ENCODE assay signal across 20 cellular contexts in genomic region chr17:66076546-66077190, GRCh38.
A peak's percentile ranks its signal among the peaks of the same experiment; 100 is the strongest.
DNase-seq lines count a peak whose midpoint lies in the region; ATAC-seq and TF ChIP-seq lines count a peak whose summit lies in the region.
"Had no signal": no experiment of that assay in that cellular context is flagged by ENCODE, and none has a peak within 500 bp of the region (broad histone marks: within the 10 kb centered on the region; RNA-seq: fewer than 3 reads in every experiment).

No MANE protein-coding gene starts in this region.

- H3K27me3 ChIP-seq in brain microvascular endothelial cell (replicated peaks): no peaks in the 10 kb centered on the region
- H3K27me3 ChIP-seq in spleen (replicated peaks in 1 of 7): no peaks in the 10 kb centered on the region
- H3K27me3 ChIP-seq: vagina had no signal

- peaks cover 0 to 14% (median 2%) of the 10 kb centered on the region in 8 donors for H3K9me3 ChIP-seq in spleen
- H3K9me3 ChIP-seq: vagina had no signal

- no peak overlapping the region for H3K4me3 ChIP-seq in brain microvascular endothelial cell (ENCODE audit: low read depth, low read length)
- no peak overlapping the region for H3K4me3 ChIP-seq in spleen
- H3K4me3 ChIP-seq: lung, vagina had no signal

- intact Hi-C loops in spleen (cut with DNase I; ENCODE audit: low total_unique reads): no loop called here

- peaks cover 5% of the 10 kb centered on the region for H3K4me1 Mint-ChIP-seq in activated CD8-positive, alpha-beta memory T cell treated with anti-CD3 and anti-CD28 coated beads, Interleukin-2, amount 10 ng/mL, durations not matched to agents 7 days and 5 days
- H3K4me1 Mint-ChIP-seq: activated naive CD8-positive, alpha-beta T cell treated with anti-CD3 and anti-CD28 coated beads, Interleukin-2, amount 10 ng/mL, durations not matched to agents 7 days and 5 days; WTC11 had no signal

- H3K9me3 Mint-ChIP-seq in activated CD8-positive, alpha-beta memory T cell treated with anti-CD3 and anti-CD28 coated beads, Interleukin-2, amount 10 ng/mL, durations not matched to agents 7 days and 5 days (ENCODE audit: low read depth): no peaks in the 10 kb centered on the region
- H3K9me3 Mint-ChIP-seq: activated CD4-positive, alpha-beta memory T cell treated with anti-CD3 and anti-CD28 coated beads, Interleukin-2, amount 10 ng/mL, durations not matched to agents 7 days and 5 days; activated naive CD8-positive, alpha-beta T cell treated with anti-CD3 and anti-CD28 coated beads, Interleukin-2, amount 10 ng/mL, durations not matched to agents 7 days and 5 days; natural killer cell treated with Interleukin-12 subunit alpha and Interleukin-12 subunit beta and Interleukin-15 and Interleukin-18, amount 100 ng/mL, for 72 hours had no signal

- H3K36me3 ChIP-seq in brain microvascular endothelial cell (replicated peaks) (no peaks in the 10 kb centered on the region), spleen (no peaks in the 10 kb centered on the region)
- H3K36me3 ChIP-seq: vagina had no signal

- H3K27ac ChIP-seq in brain microvascular endothelial cell: no peak overlapping the region
- H3K27ac ChIP-seq in spleen: no peak overlapping the region
- H3K27ac ChIP-seq: vagina had no signal

- no peaks in the 10 kb centered on the region for H3K27me3 Mint-ChIP-seq in activated CD8-positive, alpha-beta memory T cell treated with anti-CD3 and anti-CD28 coated beads, Interleukin-2, amount 10 ng/mL, durations not matched to agents 7 days and 5 days
- H3K27me3 Mint-ChIP-seq: activated CD4-positive, alpha-beta memory T cell treated with anti-CD3 and anti-CD28 coated beads, Interleukin-2, amount 10 ng/mL, durations not matched to agents 7 days and 5 days; activated naive CD8-positive, alpha-beta T cell treated with anti-CD3 and anti-CD28 coated beads, Interleukin-2, amount 10 ng/mL, durations not matched to agents 7 days and 5 days had no signal

- no peaks in the 10 kb centered on the region for H3K36me3 Mint-ChIP-seq in activated CD8-positive, alpha-beta memory T cell treated with anti-CD3 and anti-CD28 coated beads, Interleukin-2, amount 10 ng/mL, durations not matched to agents 7 days and 5 days
- H3K36me3 Mint-ChIP-seq: natural killer cell treated with Interleukin-12 subunit alpha and Interleukin-12 subunit beta and Interleukin-15 and Interleukin-18, amount 100 ng/mL, for 72 hours had no signal

- CTCF ChIA-PET in activated CD8-positive, alpha-beta memory T cell treated with anti-CD3 and anti-CD28 coated beads, Interleukin-2, amount 10 ng/mL, durations not matched to agents 7 days and 5 days (lab: Charles Lee): no interaction called here

- in situ Hi-C loops in brain microvascular endothelial cell (cut with HindIII; ENCODE audit: low pct_ligation_motif_present, low sequenced_read_pairs): no loop called here

- no peak for ATAC-seq in activated CD8-positive, alpha-beta memory T cell treated with anti-CD3 and anti-CD28 coated beads, Interleukin-2, amount 10 ng/mL, durations not matched to agents 7 days and 5 days
- ATAC-seq: activated T-cell treated with anti-CD3 and anti-CD28 coated beads, Interleukin-2, amount 50 U/mL, for 4 hours; esophagus mucosa; natural killer cell treated with Interleukin-12 subunit alpha and Interleukin-12 subunit beta and Interleukin-15 and Interleukin-18, amount 100 ng/mL, for 72 hours; WTC11 had no signal

- WGBS in spleen, 5 donors: 51 to 69% (median 65%) methylated on average over 4 to 5 of the region's 5 CpGs

- no peak for TF ChIP-seq POLR2A in spleen (IDR thresholded peaks at IDR 0.05)

- TF ChIP-seq CTCF in brain microvascular endothelial cell (IDR thresholded peaks at IDR 0.05; ENCODE audit: low read depth, low read length, missing control alignments) (no peak), spleen (IDR thresholded peaks at IDR 0.05 in 8 of 11, conservative IDR thresholded peaks at IDR 0.05 in 3 of 11) (no peak)

- no peaks in the 10 kb centered on the region for H3K4me1 ChIP-seq in spleen
- H3K4me1 ChIP-seq: vagina had no signal

- DNase-seq in stimulated activated CD4-positive, alpha-beta T cell treated with anti-CD3 and anti-CD28 coated beads, Interleukin-15, amount 100 ng/mL, for 24 hours: peak; percentile 2
- DNase-seq in stimulated activated CD4-positive, alpha-beta T cell treated with anti-CD3 and anti-CD28 coated beads, Interleukin-2, amount 100 ng/mL, for 24 hours: no peak
- DNase-seq in M059J (ENCODE audit: low read depth) (peak; percentile 66), brain microvascular endothelial cell (peak; percentile 4), spleen (no peak)
- DNase-seq in activated CD8-positive, alpha-beta memory T cell treated with anti-CD3 and anti-CD28 coated beads for 24 hours: no peak
- DNase-seq in activated CD8-positive, alpha-beta memory T cell treated with anti-CD3 and anti-CD28 coated beads, Interleukin-2, amount 10 ng/mL, durations not matched to agents 7 days and 5 days: no peak
- DNase-seq: activated CD4-positive, alpha-beta memory T cell treated with anti-CD3 and anti-CD28 coated beads, Interleukin-2, amount 10 ng/mL, durations not matched to agents 7 days and 5 days; activated naive CD8-positive, alpha-beta T cell treated with anti-CD3 and anti-CD28 coated beads, Interleukin-2, amount 10 ng/mL, durations not matched to agents 7 days and 5 days; activated T-cell treated with anti-CD3 and anti-CD28 coated beads, Interleukin-2, amount 50 U/mL, for 4 hours; glutamatergic neuron; SHP77; small intestine; stimulated activated CD8-positive, alpha-beta memory T cell treated with anti-CD3 and anti-CD28 coated beads, Interleukin-4, amount 100 ng/mL, for 48 hours had no signal

- no peak overlapping the region for H3K27ac Mint-ChIP-seq in activated CD8-positive, alpha-beta memory T cell treated with anti-CD3 and anti-CD28 coated beads, Interleukin-2, amount 10 ng/mL, durations not matched to agents 7 days and 5 days
- H3K27ac Mint-ChIP-seq: activated CD4-positive, alpha-beta memory T cell treated with anti-CD3 and anti-CD28 coated beads, Interleukin-2, amount 10 ng/mL, durations not matched to agents 7 days and 5 days; activated naive CD8-positive, alpha-beta T cell treated with anti-CD3 and anti-CD28 coated beads, Interleukin-2, amount 10 ng/mL, durations not matched to agents 7 days and 5 days; natural killer cell treated with Interleukin-12 subunit alpha and Interleukin-12 subunit beta and Interleukin-15 and Interleukin-18, amount 100 ng/mL, for 72 hours; T-helper 2 cell treated with Interferon-gamma antibody and Interleukin-4, amounts not matched to agents 5 μg/mL and 100 μg/mL, for 36 hours; WTC11 had no signal

- H3K4me3 Mint-ChIP-seq in activated CD8-positive, alpha-beta memory T cell treated with anti-CD3 and anti-CD28 coated beads, Interleukin-2, amount 10 ng/mL, durations not matched to agents 7 days and 5 days: no peak overlapping the region
- H3K4me3 Mint-ChIP-seq: activated CD4-positive, alpha-beta memory T cell treated with anti-CD3 and anti-CD28 coated beads, Interleukin-2, amount 10 ng/mL, durations not matched to agents 7 days and 5 days; activated naive CD8-positive, alpha-beta T cell treated with anti-CD3 and anti-CD28 coated beads, Interleukin-2, amount 10 ng/mL, durations not matched to agents 7 days and 5 days; activated T-cell treated with anti-CD3 and anti-CD28 coated beads, Interleukin-2, amount 50 U/mL, for 4 hours; natural killer cell treated with Interleukin-12 subunit alpha and Interleukin-12 subunit beta and Interleukin-15 and Interleukin-18, amount 100 ng/mL, for 72 hours; T-helper 2 cell treated with Interferon-gamma antibody and Interleukin-4, amounts not matched to agents 5 μg/mL and 100 μg/mL, for 36 hours; WTC11 had no signal

Comparison
In these comparisons a context has a peak if more than half of its experiments do, and no peak if none do; other contexts are left out.
1. DNase-seq: peak in stimulated activated CD4-positive, alpha-beta T cell treated with anti-CD3 and anti-CD28 coated beads, Interleukin-15, amount 100 ng/mL, for 24 hours (single experiment), M059J (single experiment) and brain microvascular endothelial cell (single experiment); none in stimulated activated CD4-positive, alpha-beta T cell treated with anti-CD3 and anti-CD28 coated beads, Interleukin-2, amount 100 ng/mL, for 24 hours (0 of 2), activated CD8-positive, alpha-beta memory T cell treated with anti-CD3 and anti-CD28 coated beads for 24 hours (single experiment), activated CD8-positive, alpha-beta memory T cell treated with anti-CD3 and anti-CD28 coated beads, Interleukin-2, amount 10 ng/mL, durations not matched to agents 7 days and 5 days (single experiment) and spleen (single experiment).